Comparison of ENCODE assay signal across 8 cellular contexts in genomic region chr20:25246182-25246943, GRCh38. TPM values are rescaled to one million over a fixed set of nuclear protein-coding genes. Genes with fewer than 3 reads are reported as not detected.
DNase-seq lines count a peak whose midpoint lies in the region; ATAC-seq and TF ChIP-seq lines count a peak whose summit lies in the region.

No MANE protein-coding gene starts in this region.

- 85 to 93% methylated on average over 5 to 9 of the region's 9 CpGs for WGBS in endodermal cell (ENCODE audit: insufficient coverage in 1 of 2, insufficient read length in 1 of 2), 2 experiments
- 66 to 80% (median 72%) methylated on average over 9 of the region's 9 CpGs for WGBS in psoas muscle, 3 donors

- H3K4me3 Mint-ChIP-seq in activated T-cell treated with anti-CD3 and anti-CD28 coated beads, Interleukin-2, amount 50 U/mL, for 4 hours, result peak overlapping the region; percentile 92
- H3K4me3 Mint-ChIP-seq in endodermal cell, result peak overlapping the region; percentile 76
- peak overlapping the region; percentile 93 to 97 for H3K4me3 Mint-ChIP-seq in stimulated activated naive B cell treated with anti-CD40 and anti-IgM and Interleukin-4, amounts not matched to agents 10 μg/mL and 1 μg/mL and 100 μg/mL, for 72 hours

- peak overlapping the region; percentile 38 for H3K9ac ChIP-seq in NT2/D1 (ENCODE audit: insufficient read length, low read depth)
- H3K9ac ChIP-seq in endodermal cell (ENCODE audit: extremely low read depth, low read length, poor library complexity, severe bottlenecking), result no peak overlapping the region

- no peak for DNase-seq in activated T-cell treated with anti-CD3 and anti-CD28 coated beads, Interleukin-2, amount 50 U/mL, for 4 hours
- DNase-seq in activated T-cell treated with anti-CD3 and anti-CD28 coated beads for 4 hours (no peak), NT2/D1 (ENCODE audit: low read depth, low spot score) (no peak), endodermal cell (peak; percentile 29), psoas muscle (no peak), globus pallidus (ENCODE audit: low spot score) (no peak)
- DNase-seq in stimulated activated naive B cell treated with anti-CD40 and anti-IgM and Interleukin-4, amounts not matched to agents 10 μg/mL and 1 μg/mL and 100 μg/mL, for 72 hours, result no peak

- no peak for ATAC-seq in activated T-cell treated with anti-CD3 and anti-CD28 coated beads, Interleukin-2, amount 50 U/mL, for 4 hours
- ATAC-seq in stimulated activated naive B cell treated with anti-CD40 and anti-IgM and Interleukin-4, amounts not matched to agents 10 μg/mL and 1 μg/mL and 100 μg/mL, for 72 hours (replicated peaks), result peak; percentile 10 to 31
- ATAC-seq in psoas muscle (no peak), GM19324 (IDR thresholded peaks at IDR 0.05; ENCODE audit: low FRiP score, unreplicated experiment) (no peak)

- H3K36me3 Mint-ChIP-seq in activated T-cell treated with anti-CD3 and anti-CD28 coated beads, Interleukin-2, amount 50 U/mL, for 4 hours (ENCODE audit: insufficient read depth), result peaks cover 1% of the 10 kb centered on the region
- no peaks in the 10 kb centered on the region for H3K36me3 Mint-ChIP-seq in endodermal cell (ENCODE audit: low read depth)
- H3K36me3 Mint-ChIP-seq in stimulated activated naive B cell treated with anti-CD40 and anti-IgM and Interleukin-4, amounts not matched to agents 10 μg/mL and 1 μg/mL and 100 μg/mL, for 72 hours, result peaks cover 0 to 4% of the 10 kb centered on the region in 2 donors

- H3K27ac ChIP-seq in endodermal cell (ENCODE audit: low read depth, low read length) (no peak overlapping the region), psoas muscle (no peak overlapping the region)

- peaks cover 8% of the 10 kb centered on the region for H3K27me3 ChIP-seq in NT2/D1 (ENCODE audit: insufficient read depth, insufficient read length)
- no peaks in the 10 kb centered on the region for H3K27me3 ChIP-seq in endodermal cell (ENCODE audit: control insufficient read depth, insufficient read depth, low read length, poor library complexity, severe bottlenecking)
- H3K27me3 ChIP-seq in psoas muscle (ENCODE audit: insufficient read depth in 3 of 3, low read length in 2 of 3), result no peaks in the 10 kb centered on the region

- intact Hi-C loops in psoas muscle (cut with DNase I), result loop anchor here (5.0 kb wide), 1 partner anchor 49 kb away; the partner anchor contains the start of gene ENTPD6 (in 2 of the 2)

- H3K9me3 Mint-ChIP-seq in activated T-cell treated with anti-CD3 and anti-CD28 coated beads, Interleukin-2, amount 50 U/mL, for 4 hours, result peaks cover 5% of the 10 kb centered on the region
- peaks cover 5% of the 10 kb centered on the region for H3K9me3 Mint-ChIP-seq in endodermal cell
- no peaks in the 10 kb centered on the region for H3K9me3 Mint-ChIP-seq in stimulated activated naive B cell treated with anti-CD40 and anti-IgM and Interleukin-4, amounts not matched to agents 10 μg/mL and 1 μg/mL and 100 μg/mL, for 72 hours

- H3K27me3 Mint-ChIP-seq in activated T-cell treated with anti-CD3 and anti-CD28 coated beads, Interleukin-2, amount 50 U/mL, for 4 hours (ENCODE audit: low read depth), result peaks cover 3% of the 10 kb centered on the region
- H3K27me3 Mint-ChIP-seq in endodermal cell (ENCODE audit: insufficient read depth), result peaks cover 13% of the 10 kb centered on the region
- H3K27me3 Mint-ChIP-seq in stimulated activated naive B cell treated with anti-CD40 and anti-IgM and Interleukin-4, amounts not matched to agents 10 μg/mL and 1 μg/mL and 100 μg/mL, for 72 hours, result peaks cover 13 to 28% of the 10 kb centered on the region in 2 donors

- no peak overlapping the region for H3K27ac Mint-ChIP-seq in endodermal cell
- no peak overlapping the region for H3K27ac Mint-ChIP-seq in stimulated activated naive B cell treated with anti-CD40 and anti-IgM and Interleukin-4, amounts not matched to agents 10 μg/mL and 1 μg/mL and 100 μg/mL, for 72 hours

- TF ChIP-seq CTCF in endodermal cell (conservative IDR thresholded peaks at IDR 0.05) (no peak), psoas muscle (IDR thresholded peaks at IDR 0.05) (no peak)

- no peak overlapping the region for H3K4me3 ChIP-seq in NT2/D1 (ENCODE audit: insufficient read length, low read depth)
- peak overlapping the region; percentile 80 for H3K4me3 ChIP-seq in endodermal cell (ENCODE audit: low read length)
- no peak overlapping the region for H3K4me3 ChIP-seq in psoas muscle

- peaks cover 2% of the 10 kb centered on the region for H3K4me1 ChIP-seq in NT2/D1 (ENCODE audit: insufficient read depth, insufficient read length)
- no peaks in the 10 kb centered on the region for H3K4me1 ChIP-seq in endodermal cell (ENCODE audit: control insufficient read depth, insufficient read depth, low read length)
- peaks cover 17% of the 10 kb centered on the region for H3K4me1 ChIP-seq in psoas muscle

- peaks cover 38% of the 10 kb centered on the region for H3K4me1 Mint-ChIP-seq in activated T-cell treated with anti-CD3 and anti-CD28 coated beads, Interleukin-2, amount 50 U/mL, for 4 hours (ENCODE audit: low read depth)
- peaks cover 45% of the 10 kb centered on the region for H3K4me1 Mint-ChIP-seq in endodermal cell
- peaks cover 21 to 26% of the 10 kb centered on the region in 2 donors for H3K4me1 Mint-ChIP-seq in stimulated activated naive B cell treated with anti-CD40 and anti-IgM and Interleukin-4, amounts not matched to agents 10 μg/mL and 1 μg/mL and 100 μg/mL, for 72 hours

- H3K9me3 ChIP-seq in NT2/D1 (ENCODE audit: insufficient read depth, low read length) (no peaks in the 10 kb centered on the region), endodermal cell (ENCODE audit: control insufficient read depth, low read length) (peaks cover 10% of the 10 kb centered on the region), psoas muscle (peaks cover 4% of the 10 kb centered on the region)

- H3K36me3 ChIP-seq in NT2/D1 (ENCODE audit: insufficient read depth, insufficient read length, low read length) (peaks cover 10% of the 10 kb centered on the region), endodermal cell (ENCODE audit: control insufficient read depth, insufficient read depth, low read length) (no peaks in the 10 kb centered on the region), psoas muscle (ENCODE audit: insufficient read depth in 1 of 2, low read depth in 1 of 2) (no peaks in the 10 kb centered on the region)

RNA-seq across cellular contexts. Expression of gene PYGB, which starts 1.5 kb away (rescaled TPM):
- total RNA-seq in activated T-cell treated with anti-CD3 and anti-CD28 coated beads, Interleukin-2, amount 50 U/mL, for 4 hours, result 10 to 100 TPM; 32.5 to 37.6 (median 34.6) TPM
- total RNA-seq in endodermal cell (10 to 100 TPM; 59.3 to 66.8 TPM), psoas muscle (10 to 100 TPM in 2 of 4 donors, 1 to 10 TPM in 2; 7.8 to 22.3 (median 10.6) TPM)
- 48.4 TPM for polyA plus RNA-seq in endodermal cell (2013, experiment 1 of 2)
- 48.7 TPM for polyA plus RNA-seq in endodermal cell (2013, experiment 2 of 2)
- polyA plus RNA-seq in psoas muscle, result 1 to 10 TPM; 4.9 to 9.5 (median 8.6) TPM

RNA-seq across cellular contexts. Expression of gene ENTPD6, which starts 50.9 kb away (rescaled TPM):
- total RNA-seq in activated T-cell treated with anti-CD3 and anti-CD28 coated beads, Interleukin-2, amount 50 U/mL, for 4 hours, result 10 to 100 TPM; 43.4 to 51.2 (median 47.1) TPM
- 10 to 100 TPM; 77.1 to 93.6 TPM for total RNA-seq in endodermal cell
- polyA plus RNA-seq in endodermal cell (2013, experiment 1 of 2), result 49.8 TPM
- 44.7 TPM for polyA plus RNA-seq in endodermal cell (2013, experiment 2 of 2)
- 10 to 100 TPM; 28.7 to 42.1 (median 34.6) TPM for total RNA-seq in psoas muscle
- polyA plus RNA-seq in psoas muscle, result 10 to 100 TPM; 38.9 to 65.3 (median 50.5) TPM

Comparison
In these comparisons a context has a peak if more than half of its experiments do, and no peak if none do; other contexts are left out.
1. ATAC-seq: peak in stimulated activated naive B cell treated with anti-CD40 and anti-IgM and Interleukin-4, amounts not matched to agents 10 μg/mL and 1 μg/mL and 100 μg/mL, for 72 hours (2 of 2); none in activated T-cell treated with anti-CD3 and anti-CD28 coated beads, Interleukin-2, amount 50 U/mL, for 4 hours (0 of 2), psoas muscle (0 of 4) and GM19324 (single experiment).
2. Peak in every context shown above with its lines, with median percentiles within 50 percentile points of each other: H3K4me3 Mint-ChIP-seq.